ENCODE assay signal across 36 cellular contexts in the genomic region with DNA sequence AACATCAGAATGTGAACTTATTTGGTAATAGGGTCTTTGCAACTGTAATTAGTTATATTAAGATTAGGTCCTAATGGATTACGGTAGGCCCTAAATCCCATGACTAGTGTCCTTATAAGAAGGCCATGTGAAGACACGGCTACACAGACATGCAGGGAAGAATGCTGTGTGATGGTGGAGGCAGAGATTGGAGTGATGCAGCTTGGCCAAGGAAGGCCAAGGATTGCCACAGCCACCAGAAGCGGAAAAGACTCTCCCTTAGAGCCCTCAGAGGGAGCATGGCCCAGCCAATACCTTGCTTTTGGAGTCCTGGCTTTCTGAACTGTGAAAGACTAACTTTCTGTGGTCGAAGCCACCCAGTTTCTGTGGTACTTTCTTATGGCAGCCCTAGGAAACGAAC. TPM values are rescaled to one million over a fixed set of nuclear protein-coding genes. Genes with fewer than 3 reads are reported as not detected.
"Had no signal": no experiment of that assay in that cellular context is flagged by ENCODE, and none has a peak within 500 bp of the region (broad histone marks: within the 10 kb centered on the region; RNA-seq: fewer than 3 reads in every experiment).

No MANE protein-coding gene starts in this region.

- H3K27ac Mint-ChIP-seq: activated B cell treated with CpG ODN at 0.5 μM for 24 hours; activated CD4-positive, alpha-beta memory T cell treated with anti-CD3 and anti-CD28 coated beads for 36 hours; activated naive CD4-positive, alpha-beta T cell treated with anti-CD3 and anti-CD28 coated beads for 36 hours; activated naive CD4-positive, alpha-beta T cell treated with anti-CD3 and anti-CD28 coated beads, Interleukin-2, amount 50 U/mL, for 72 hours; activated T-helper 1 cell treated with anti-CD3 and anti-CD28 coated beads, Interleukin-12 subunit alpha, Interleukin-12 subunit beta, Interleukin-2, Interleukin-4 antibody, amounts not matched to agents 30 ng/mL and 10 ng/mL and 1 ng/mL, durations not matched to agents 14 hours and 24 hours and 36 hours; T-helper 1 cell treated with Interleukin-12 subunit alpha and Interleukin-12 subunit beta and Interleukin-4 antibody, amounts not matched to agents 30 μg/mL and 1 μg/mL, for 36 hours; T-helper 2 cell treated with Interferon-gamma antibody and Interleukin-4, amounts not matched to agents 5 μg/mL and 100 μg/mL, for 36 hours had no signal

- H3K9me3 Mint-ChIP-seq: activated CD4-positive, alpha-beta memory T cell treated with anti-CD3 and anti-CD28 coated beads for 36 hours; activated naive CD4-positive, alpha-beta T cell treated with anti-CD3 and anti-CD28 coated beads for 36 hours; activated naive CD4-positive, alpha-beta T cell treated with anti-CD3 and anti-CD28 coated beads, Interleukin-2, amount 50 U/mL, for 72 hours; activated T-cell treated with anti-CD3 and anti-CD28 coated beads, Interleukin-2, amount 50 U/mL, for 4 hours; activated T-helper 1 cell treated with anti-CD3 and anti-CD28 coated beads, Interleukin-12 subunit alpha, Interleukin-12 subunit beta, Interleukin-2, Interleukin-4 antibody, amounts not matched to agents 30 ng/mL and 10 ng/mL and 1 ng/mL, durations not matched to agents 14 hours and 24 hours and 36 hours; T-helper 1 cell treated with Interleukin-12 subunit alpha and Interleukin-12 subunit beta and Interleukin-4 antibody, amounts not matched to agents 30 μg/mL and 1 μg/mL, for 36 hours; T-helper 2 cell treated with Interferon-gamma antibody and Interleukin-4, amounts not matched to agents 5 μg/mL and 100 μg/mL, for 36 hours had no signal

- H3K27ac ChIP-seq: adrenal gland, body of pancreas, Peyer's patch, SJSA1 had no signal

- H3K9ac ChIP-seq: SK-N-SH had no signal

- DNase-seq: activated B cell treated with CpG ODN at 0.5 μM for 24 hours; activated CD4-positive, alpha-beta memory T cell treated with anti-CD3 and anti-CD28 coated beads for 36 hours; activated CD4-positive, alpha-beta T cell treated with anti-CD3 and anti-CD28 coated beads for 4 hours; activated CD4-positive, alpha-beta T cell treated with anti-CD3 and anti-CD28 coated beads, Interleukin-2, amount 50 U/mL, for 1 hour; activated CD4-positive, CD25-positive, alpha-beta regulatory T cell treated with anti-CD3 and anti-CD28 coated beads, Interleukin-2, amount 50 U/mL, for 72 hours; activated CD8-positive, alpha-beta memory T cell treated with anti-CD3 and anti-CD28 coated beads, Interleukin-2, amount 50 U/mL, for 4 hours; activated gamma-delta T cell treated with Interleukin-2 at 50 U/mL for 16 hours; activated naive CD4-positive, alpha-beta T cell treated with anti-CD3 and anti-CD28 coated beads for 36 hours; activated T-cell treated with anti-CD3 and anti-CD28 coated beads for 4 hours; activated T-cell treated with anti-CD3 and anti-CD28 coated beads, Interleukin-2, amount 50 U/mL, for 4 hours; adrenal gland; body of pancreas; caudate nucleus; Karpas-422; KBM-7; NCI-H1048; NCI-H1105 treated with DMSO at 0.1 percent for 48 hours; NCI-H1436; NCI-H1694; NCI-H1930; NCI-H345; NCI-H526; NCI-H748 treated with DMSO at 0.1 percent for 48 hours; Peyer's patch; RPMI8226; SHP77 treated with DMSO at 0.1 percent for 48 hours; SK-N-SH had no signal

- ATAC-seq: activated naive CD4-positive, alpha-beta T cell treated with anti-CD3 and anti-CD28 coated beads, Interleukin-2, amount 50 U/mL, for 72 hours; activated T-cell treated with anti-CD3 and anti-CD28 coated beads, Interleukin-2, amount 50 U/mL, for 4 hours; body of pancreas had no signal

- H3K9me2 ChIP-seq: SK-N-SH had no signal

- H3K27me3 ChIP-seq: adrenal gland, body of pancreas, Peyer's patch, SJSA1 had no signal

- H3K4me1 Mint-ChIP-seq: activated B cell treated with CpG ODN at 0.5 μM for 24 hours had no signal

- H3K4me2 ChIP-seq: SK-N-SH had no signal

- H3K4me3 ChIP-seq: adrenal gland, body of pancreas, Peyer's patch, SJSA1 had no signal

- H3K4me3 Mint-ChIP-seq: activated B cell treated with CpG ODN at 0.5 μM for 24 hours; activated CD4-positive, alpha-beta memory T cell treated with anti-CD3 and anti-CD28 coated beads for 36 hours; activated naive CD4-positive, alpha-beta T cell treated with anti-CD3 and anti-CD28 coated beads for 36 hours; activated T-cell treated with anti-CD3 and anti-CD28 coated beads, Interleukin-2, amount 50 U/mL, for 4 hours; activated T-helper 1 cell treated with anti-CD3 and anti-CD28 coated beads, Interleukin-12 subunit alpha, Interleukin-12 subunit beta, Interleukin-2, Interleukin-4 antibody, amounts not matched to agents 30 ng/mL and 10 ng/mL and 1 ng/mL, durations not matched to agents 14 hours and 24 hours and 36 hours; T-helper 1 cell treated with Interleukin-12 subunit alpha and Interleukin-12 subunit beta and Interleukin-4 antibody, amounts not matched to agents 30 μg/mL and 1 μg/mL, for 36 hours; T-helper 2 cell treated with Interferon-gamma antibody and Interleukin-4, amounts not matched to agents 5 μg/mL and 100 μg/mL, for 36 hours had no signal

- H3K36me3 ChIP-seq: adrenal gland, Peyer's patch, SJSA1 had no signal

- H3K4me1 ChIP-seq: adrenal gland, body of pancreas, Peyer's patch had no signal

- H3K9me3 ChIP-seq: adrenal gland, body of pancreas, Peyer's patch, SJSA1, SK-N-SH had no signal

- H3K36me3 Mint-ChIP-seq: activated CD4-positive, alpha-beta memory T cell treated with anti-CD3 and anti-CD28 coated beads for 36 hours; activated naive CD4-positive, alpha-beta T cell treated with anti-CD3 and anti-CD28 coated beads, Interleukin-2, amount 50 U/mL, for 72 hours had no signal

RNA-seq across cellular contexts. Expression of gene ERVFRD-1, which starts 27.6 kb away (rescaled TPM):
- total RNA-seq: activated B cell treated with CpG ODN at 0.5 μM for 24 hours; activated CD4-positive, alpha-beta memory T cell treated with anti-CD3 and anti-CD28 coated beads for 36 hours; activated naive CD4-positive, alpha-beta T cell treated with anti-CD3 and anti-CD28 coated beads for 36 hours; activated naive CD4-positive, alpha-beta T cell treated with anti-CD3 and anti-CD28 coated beads, Interleukin-2, amount 50 U/mL, for 72 hours; activated T-cell treated with anti-CD3 and anti-CD28 coated beads, Interleukin-2, amount 50 U/mL, for 4 hours; activated T-helper 1 cell treated with anti-CD3 and anti-CD28 coated beads, Interleukin-12 subunit alpha, Interleukin-12 subunit beta, Interleukin-2, Interleukin-4 antibody, amounts not matched to agents 30 ng/mL and 10 ng/mL and 1 ng/mL, durations not matched to agents 14 hours and 24 hours and 36 hours; astrocyte; body of pancreas; bronchial epithelial cell; MCF 10A; NCI-H460; Peyer's patch; SJSA1 had no signal
- polyA plus RNA-seq: SK-N-SH had no signal

RNA-seq across cellular contexts. Expression of gene ELOVL2, which starts 39.9 kb away (rescaled TPM):
- total RNA-seq: activated B cell treated with CpG ODN at 0.5 μM for 24 hours; activated CD4-positive, alpha-beta memory T cell treated with anti-CD3 and anti-CD28 coated beads for 36 hours; activated naive CD4-positive, alpha-beta T cell treated with anti-CD3 and anti-CD28 coated beads for 36 hours; activated naive CD4-positive, alpha-beta T cell treated with anti-CD3 and anti-CD28 coated beads, Interleukin-2, amount 50 U/mL, for 72 hours; activated T-cell treated with anti-CD3 and anti-CD28 coated beads, Interleukin-2, amount 50 U/mL, for 4 hours; activated T-helper 1 cell treated with anti-CD3 and anti-CD28 coated beads, Interleukin-12 subunit alpha, Interleukin-12 subunit beta, Interleukin-2, Interleukin-4 antibody, amounts not matched to agents 30 ng/mL and 10 ng/mL and 1 ng/mL, durations not matched to agents 14 hours and 24 hours and 36 hours; MCF 10A had no signal
